ENCODE assay signal across 8 cellular contexts in the genomic region with DNA sequence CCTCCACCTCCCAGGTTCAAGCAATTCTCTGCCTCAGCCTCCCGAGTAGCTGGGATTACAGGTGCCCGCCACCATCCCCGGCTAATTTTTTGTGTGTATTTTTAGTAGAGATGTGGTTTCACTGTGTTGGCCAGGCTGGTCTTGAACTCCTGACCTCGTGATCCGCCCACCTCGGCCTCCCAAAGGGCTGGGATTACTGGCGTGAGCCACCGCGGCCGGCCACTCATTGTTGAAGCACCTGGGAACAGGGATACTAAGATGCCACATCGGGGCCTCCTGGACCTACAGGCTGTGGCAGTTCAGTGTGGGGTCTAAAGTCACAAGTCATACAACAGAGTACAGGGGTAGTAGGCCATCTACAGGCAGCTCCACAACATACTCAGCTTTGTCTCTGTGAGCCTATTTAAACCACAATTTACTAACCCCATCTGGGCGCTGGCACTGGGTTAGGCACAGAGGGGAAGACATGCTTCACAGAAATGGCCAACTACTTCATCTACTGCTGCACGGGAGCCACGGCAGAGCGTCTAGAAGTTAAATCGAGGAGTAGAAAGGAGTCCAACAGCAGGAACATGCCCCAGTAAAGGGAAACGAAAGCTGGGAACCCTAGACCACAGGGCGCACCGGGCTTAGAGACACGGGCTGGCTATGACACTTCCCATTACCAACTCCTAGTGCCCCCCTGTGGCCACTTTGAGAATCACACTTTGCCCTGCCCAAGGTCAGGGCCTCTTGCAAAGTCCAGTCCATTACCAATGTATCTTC. TPM values are rescaled to one million over a fixed set of nuclear protein-coding genes. Genes with fewer than 3 reads are reported as not detected.
A peak's percentile ranks its signal among the peaks of the same experiment; 100 is the strongest.
DNase-seq lines count a peak whose midpoint lies in the region; ATAC-seq and TF ChIP-seq lines count a peak whose summit lies in the region.

No MANE protein-coding gene starts in this region.

- peak overlapping the region in 3 of 6 donors; percentile 98 to 99 (median 99) for H3K27ac Mint-ChIP-seq in naive B cell

- peaks cover 42 to 66% (median 65%) of the 10 kb centered on the region in 4 donors for H3K4me1 ChIP-seq in esophagus muscularis mucosa

- no peaks in the 10 kb centered on the region for H3K9me3 Mint-ChIP-seq in activated T-cell treated with anti-CD3 and anti-CD28 coated beads, Interleukin-2, amount 50 U/mL, for 4 hours
- no peaks in the 10 kb centered on the region for H3K9me3 Mint-ChIP-seq in naive B cell

- WGBS in esophagus muscularis mucosa: 38% methylated on average over 20 of the region's 20 CpGs

- H3K27me3 ChIP-seq in esophagus muscularis mucosa: no peaks in the 10 kb centered on the region

- H3K4me1 Mint-ChIP-seq in activated T-cell treated with anti-CD3 and anti-CD28 coated beads, Interleukin-2, amount 50 U/mL, for 4 hours (ENCODE audit: low read depth): peaks cover 39% of the 10 kb centered on the region
- H3K4me1 Mint-ChIP-seq in naive B cell: peaks cover 38 to 53% (median 40%) of the 10 kb centered on the region in 3 donors

- H3K4me3 Mint-ChIP-seq in activated T-cell treated with anti-CD3 and anti-CD28 coated beads, Interleukin-2, amount 50 U/mL, for 4 hours: peak overlapping the region; percentile 68
- peak overlapping the region; percentile 45 to 84 (median 76) for H3K4me3 Mint-ChIP-seq in naive B cell

- H3K27ac ChIP-seq in esophagus muscularis mucosa (replicated peaks in 1 of 4): peak overlapping the region; percentile 100

- no peaks in the 10 kb centered on the region for H3K9me3 ChIP-seq in esophagus muscularis mucosa

- no peak for TF ChIP-seq POLR2A in esophagus muscularis mucosa (IDR thresholded peaks at IDR 0.05; ENCODE audit: low read depth)

- intact Hi-C loops in esophagus muscularis mucosa (cut with DNase I): loop anchor here (1.0 kb wide), 1 partner anchor 20 kb away; no protein-coding TSS in a partner anchor

- H3K36me3 ChIP-seq in esophagus muscularis mucosa: peaks cover 9 to 27% (median 23%) of the 10 kb centered on the region in 4 donors

- no peak for ATAC-seq in activated T-cell treated with anti-CD3 and anti-CD28 coated beads, Interleukin-2, amount 50 U/mL, for 4 hours
- ATAC-seq in naive B cell (ENCODE audit: low read depth in 2 of 2) (peak; percentile 18 to 24), HG02588 (IDR thresholded peaks at IDR 0.05; ENCODE audit: unreplicated experiment) (no peak)

- no peaks in the 10 kb centered on the region for H3K27me3 Mint-ChIP-seq in activated T-cell treated with anti-CD3 and anti-CD28 coated beads, Interleukin-2, amount 50 U/mL, for 4 hours (ENCODE audit: low read depth)
- H3K27me3 Mint-ChIP-seq in naive B cell: no peaks in the 10 kb centered on the region

- DNase-seq in COR-L47 (lab: John Stamatoyannopoulos, UW) (peak; percentile 51), HUDEP-2 (lab: John Stamatoyannopoulos, UW; ENCODE audit: unreplicated experiment in 76 of 76) (peak in 69 of 76 experiments; percentile 14 to 93 (median 79)), esophagus muscularis mucosa (ENCODE audit: extremely low spot score) (peak; percentile 99), naive B cell (peak; percentile 87)
- DNase-seq in activated T-cell treated with anti-CD3 and anti-CD28 coated beads, Interleukin-2, amount 50 U/mL, for 4 hours: peak; percentile 83
- DNase-seq in stimulated activated CD8-positive, alpha-beta memory T cell treated with anti-CD3 and anti-CD28 coated beads, Interleukin-7, amount 100 ng/mL, for 48 hours (ENCODE audit: extremely low read depth in 1 of 2, low read depth in 1 of 2): peak; percentile 67 to 82

- peak; percentile 94 to 98 (median 96) for TF ChIP-seq CTCF in esophagus muscularis mucosa (IDR thresholded peaks at IDR 0.05)

- peak overlapping the region in 1 of 4 donors; percentile 15 for H3K4me3 ChIP-seq in esophagus muscularis mucosa

- no peak for TF ChIP-seq EP300 in esophagus muscularis mucosa (IDR thresholded peaks at IDR 0.05)

- peaks cover 21% of the 10 kb centered on the region for H3K36me3 Mint-ChIP-seq in activated T-cell treated with anti-CD3 and anti-CD28 coated beads, Interleukin-2, amount 50 U/mL, for 4 hours (ENCODE audit: insufficient read depth)
- peaks cover 5 to 8% of the 10 kb centered on the region in 2 donors for H3K36me3 Mint-ChIP-seq in naive B cell

TF ChIP-seq in PFSK-1, 5 proteins besides CTCF, POLR2A, EP300 and RAD21:
- TF ChIP-seq POLR2AphosphoS5 (IDR thresholded peaks at IDR 0.05; ENCODE audit: low read depth, low read length): no peak
- TF ChIP-seq REST (IDR thresholded peaks at IDR 0.05; ENCODE audit: insufficient read depth in 1 of 2, low read depth in 2 of 2, low read length in 2 of 2): no peak
- no peak for TF ChIP-seq TAF1 (IDR thresholded peaks at IDR 0.05; ENCODE audit: borderline replicate concordance, insufficient read depth, low read length)
- TF ChIP-seq FOXP2 (optimal IDR thresholded peaks at IDR 0.05; ENCODE audit: borderline replicate concordance, extremely low read depth, extremely low read length, insufficient read depth): no peak
- peak; percentile 70; the same call in 1 of the 2 replicates for TF ChIP-seq SIN3A (IDR thresholded peaks at IDR 0.05; ENCODE audit: borderline replicate concordance, insufficient read depth, low read length)

RNA-seq across cellular contexts. Expression of gene VAMP2, which starts 4.3 kb away (rescaled TPM):
- 31.6 TPM for polyA plus RNA-seq in PFSK-1 (2012; ENCODE audit: insufficient read length, low read depth)
- 10 to 100 TPM; 49.6 to 67.5 (median 59.7) TPM for total RNA-seq in activated T-cell treated with anti-CD3 and anti-CD28 coated beads, Interleukin-2, amount 50 U/mL, for 4 hours
- total RNA-seq in esophagus muscularis mucosa: 10 to 100 TPM; 23.7 to 36.4 (median 33.0) TPM
- polyA plus RNA-seq in naive B cell (ENCODE audit: low read depth in 6 of 6): 10 to 100 TPM; 37.8 to 89.1 (median 65.9) TPM

RNA-seq across cellular contexts. Expression of gene PER1, which starts 6.2 kb away (rescaled TPM):
- polyA plus RNA-seq in PFSK-1 (2012; ENCODE audit: insufficient read length, low read depth): 90.4 TPM
- total RNA-seq in activated T-cell treated with anti-CD3 and anti-CD28 coated beads, Interleukin-2, amount 50 U/mL, for 4 hours: 10 to 100 TPM; 30.4 to 36.9 (median 36.7) TPM
- total RNA-seq in esophagus muscularis mucosa: 100 to 1,000 TPM; 127 to 263 (median 168) TPM
- polyA plus RNA-seq in naive B cell (ENCODE audit: low read depth in 6 of 6): 10 to 100 TPM in 5 of 6 donors, 1 to 10 TPM in 1; 4.5 to 20.9 (median 13.5) TPM

RNA-seq across cellular contexts. Expression of gene TMEM107, which starts 17.7 kb away (rescaled TPM):
- polyA plus RNA-seq in PFSK-1 (2012; ENCODE audit: insufficient read length, low read depth): 8.8 TPM
- total RNA-seq in activated T-cell treated with anti-CD3 and anti-CD28 coated beads, Interleukin-2, amount 50 U/mL, for 4 hours: 10 to 100 TPM; 11.9 to 18.6 (median 18.1) TPM
- total RNA-seq in esophagus muscularis mucosa: 10 to 100 TPM; 10.4 to 17.8 (median 13.6) TPM
- 10 to 100 TPM; 29.9 to 42.3 (median 34.7) TPM for polyA plus RNA-seq in naive B cell (ENCODE audit: low read depth in 6 of 6)

RNA-seq across cellular contexts. Expression of gene BORCS6, which starts 31.5 kb away (rescaled TPM):
- 10.6 TPM for polyA plus RNA-seq in PFSK-1 (2012; ENCODE audit: insufficient read length, low read depth)
- 1 to 10 TPM; 5.0 to 5.6 (median 5.2) TPM for total RNA-seq in activated T-cell treated with anti-CD3 and anti-CD28 coated beads, Interleukin-2, amount 50 U/mL, for 4 hours
- 10 to 100 TPM in 3 of 4 donors, 1 to 10 TPM in 1; 8.6 to 22.4 (median 13.9) TPM for total RNA-seq in esophagus muscularis mucosa
- polyA plus RNA-seq in naive B cell (ENCODE audit: low read depth in 6 of 6): 10 to 100 TPM; 14.8 to 24.2 (median 20.4) TPM

RNA-seq across cellular contexts. Expression of gene HES7, which starts 34.5 kb away (rescaled TPM):
- polyA plus RNA-seq in PFSK-1 (2012; ENCODE audit: insufficient read length, low read depth): 26.6 TPM
- total RNA-seq in activated T-cell treated with anti-CD3 and anti-CD28 coated beads, Interleukin-2, amount 50 U/mL, for 4 hours: 1 to 10 TPM; 1.2 to 1.7 (median 1.4) TPM
- 1 to 10 TPM in 1 of 4 donors, not detected in 3; 1.4 TPM for total RNA-seq in esophagus muscularis mucosa
- polyA plus RNA-seq in naive B cell (ENCODE audit: low read depth in 6 of 6): not detected

Comparison
In these comparisons a context has a peak if more than half of its experiments do, and no peak if none do; other contexts are left out.
1. ATAC-seq: peak in naive B cell (2 of 2); none in activated T-cell treated with anti-CD3 and anti-CD28 coated beads, Interleukin-2, amount 50 U/mL, for 4 hours (0 of 2) and HG02588 (single experiment).
2. Peak in every context shown above with its lines, with median percentiles within 50 percentile points of each other: DNase-seq.